7 cellular contexts compared by ENCODE assay signal in genomic region chr20:41340327-41341055, GRCh38. TPM values are rescaled to one million over a fixed set of nuclear protein-coding genes. Genes with fewer than 3 reads are reported as not detected.
DNase-seq lines count a peak whose midpoint lies in the region; ATAC-seq and TF ChIP-seq lines count a peak whose summit lies in the region.

A gene with protein sequence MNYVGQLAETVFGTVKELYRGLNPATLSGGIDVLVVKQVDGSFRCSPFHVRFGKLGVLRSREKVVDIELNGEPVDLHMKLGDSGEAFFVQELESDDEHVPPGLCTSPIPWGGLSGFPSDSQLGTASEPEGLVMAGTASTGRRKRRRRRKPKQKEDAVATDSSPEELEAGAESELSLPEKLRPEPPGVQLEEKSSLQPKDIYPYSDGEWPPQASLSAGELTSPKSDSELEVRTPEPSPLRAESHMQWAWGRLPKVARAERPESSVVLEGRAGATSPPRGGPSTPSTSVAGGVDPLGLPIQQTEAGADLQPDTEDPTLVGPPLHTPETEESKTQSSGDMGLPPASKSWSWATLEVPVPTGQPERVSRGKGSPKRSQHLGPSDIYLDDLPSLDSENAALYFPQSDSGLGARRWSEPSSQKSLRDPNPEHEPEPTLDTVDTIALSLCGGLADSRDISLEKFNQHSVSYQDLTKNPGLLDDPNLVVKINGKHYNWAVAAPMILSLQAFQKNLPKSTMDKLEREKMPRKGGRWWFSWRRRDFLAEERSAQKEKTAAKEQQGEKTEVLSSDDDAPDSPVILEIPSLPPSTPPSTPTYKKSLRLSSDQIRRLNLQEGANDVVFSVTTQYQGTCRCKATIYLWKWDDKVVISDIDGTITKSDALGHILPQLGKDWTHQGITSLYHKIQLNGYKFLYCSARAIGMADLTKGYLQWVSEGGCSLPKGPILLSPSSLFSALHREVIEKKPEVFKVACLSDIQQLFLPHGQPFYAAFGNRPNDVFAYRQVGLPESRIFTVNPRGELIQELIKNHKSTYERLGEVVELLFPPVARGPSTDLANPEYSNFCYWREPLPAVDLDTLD (plus strand): TSS chr20:41340821. CDS start chr20:41345804, 4,983 bp downstream.

- H3K4me1 ChIP-seq in Karpas-422 (ENCODE audit: low read length) (peaks cover 5% of the 10 kb centered on the region), adrenal gland (replicated peaks in 1 of 2) (peaks cover 8 to 18% of the 10 kb centered on the region in 2 donors), heart right ventricle (peaks cover 0 to 41% (median 22%) of the 10 kb centered on the region in 9 donors), uterus (no peaks in the 10 kb centered on the region)

- 9 to 16% (median 12%) methylated on average over 25 to 33 of the region's 33 CpGs for WGBS in adrenal gland, 4 donors
- WGBS in heart right ventricle, 2 donors = 8% methylated on average over 33 of the region's 33 CpGs

- ATAC-seq in GM18511 (IDR thresholded peaks at IDR 0.05; ENCODE audit: unreplicated experiment) = peak; percentile 15
- peak; percentile 50 for ATAC-seq in SK-N-SH treated with all-trans-retinoic acid at 6 μM for 48 hours
- peak; percentile 96 to 98 (median 96) for ATAC-seq in heart right ventricle

- intact Hi-C loops in adrenal gland (cut with DNase I) = loop anchor here (2.0 to 10.0 kb wide), 4 partner anchors 72 to 376 kb away; no protein-coding TSS in a partner anchor
- intact Hi-C loops in heart right ventricle (cut with DNase I) = loop anchor here (1.0 to 10.0 kb wide), 14 partner anchors 71 to 373 kb away; partner anchors contain the start of genes PLCG1 (in 2 of the 10) and CHD6 (in 1 of the 10)
- intact Hi-C loops in posterior cingulate gyrus (cut with DNase I) = loop anchor here (1.0 to 10.0 kb wide), 5 partner anchors 72 to 346 kb away; no protein-coding TSS in a partner anchor
- intact Hi-C loops in uterus (cut with DNase I; ENCODE audit: low total_unique reads) = loop anchor here (2.0 to 10.0 kb wide), 2 partner anchors 74 to 168 kb away; no protein-coding TSS in a partner anchor

- H3K27ac ChIP-seq in Karpas-422 (ENCODE audit: low read length) = no peak within 1 kb of the TSS
- peak within 1 kb of the TSS in 4 of 5 donors; percentile 33 to 81 (median 62) for H3K27ac ChIP-seq in adrenal gland
- H3K27ac ChIP-seq in heart right ventricle = peak within 1 kb of the TSS; percentile 40 to 86 (median 80)
- peak within 1 kb of the TSS; percentile 81 to 86 for H3K27ac ChIP-seq in uterus

- H3K4me3 ChIP-seq in Karpas-422 (ENCODE audit: low read length) (no peak within 1 kb of the TSS), adrenal gland (peak within 1 kb of the TSS in 2 of 4 donors; percentile 1 to 56), heart right ventricle (peak within 1 kb of the TSS; percentile 6 to 67 (median 58)), uterus (peak within 1 kb of the TSS; percentile 33 to 40)

- H3K9ac ChIP-seq in Karpas-422 (ENCODE audit: low read length) = no peak within 1 kb of the TSS

- no peaks in the 10 kb centered on the region for H3K36me3 ChIP-seq in Karpas-422 (ENCODE audit: insufficient read depth, low read length)
- no peaks in the 10 kb centered on the region for H3K36me3 ChIP-seq in adrenal gland (replicated peaks in 1 of 2)
- H3K36me3 ChIP-seq in heart right ventricle = peaks cover 0 to 3% (median 0%) of the 10 kb centered on the region in 9 donors
- H3K36me3 ChIP-seq in uterus = no peaks in the 10 kb centered on the region

- no peaks in the 10 kb centered on the region for H3K9me2 ChIP-seq in Karpas-422 (replicated peaks; ENCODE audit: insufficient read depth, low read length)

- no peaks in the 10 kb centered on the region for H3K9me3 ChIP-seq in Karpas-422 (ENCODE audit: low read length)
- no peaks in the 10 kb centered on the region for H3K9me3 ChIP-seq in adrenal gland (replicated peaks in 1 of 3)
- no peaks in the 10 kb centered on the region for H3K9me3 ChIP-seq in heart right ventricle
- H3K9me3 ChIP-seq in uterus = no peaks in the 10 kb centered on the region

- H2AFZ ChIP-seq in Karpas-422 (ENCODE audit: low read length) = no peak within 1 kb of the TSS

- no peaks in the 10 kb centered on the region for H3K79me2 ChIP-seq in Karpas-422 (ENCODE audit: low read length)

- peak in 1 of 2 donors; percentile 33 for TF ChIP-seq POLR2A in adrenal gland (IDR thresholded peaks at IDR 0.05)
- TF ChIP-seq POLR2A in uterus (IDR thresholded peaks at IDR 0.05) = peak; percentile 17 to 52

- TF ChIP-seq CTCF in adrenal gland (IDR thresholded peaks at IDR 0.05) (peak in 1 of 6 experiments; percentile 21), heart right ventricle (IDR thresholded peaks at IDR 0.05) (peak in 6 of 9 donors; percentile 5 to 71 (median 38)), uterus (IDR thresholded peaks at IDR 0.05) (peak in 3 of 4 experiments; percentile 26 to 44 (median 38))

- no peaks in the 10 kb centered on the region for H3K27me3 ChIP-seq in Karpas-422 (ENCODE audit: low read length)
- no peaks in the 10 kb centered on the region for H3K27me3 ChIP-seq in adrenal gland
- peaks cover 0 to 11% (median 0%) of the 10 kb centered on the region in 7 donors for H3K27me3 ChIP-seq in heart right ventricle
- H3K27me3 ChIP-seq in uterus = no peaks in the 10 kb centered on the region

- DNase-seq in Karpas-422 (peak; percentile 55), adrenal gland (peak; percentile 88 to 92 (median 91)), heart right ventricle (peak; percentile 89 to 90), posterior cingulate gyrus (peak in 6 of 10 donors; percentile 26 to 85 (median 60)), uterus (peak; percentile 91 to 95)

- peak within 1 kb of the TSS; percentile 53 for H3K4me2 ChIP-seq in Karpas-422 (ENCODE audit: low read depth, low read length, poor library complexity, severe bottlenecking)

- 0 out of 2 replicates have a peak, but pooled peaks cover 4% of the 10 kb centered on the region for H4K20me1 ChIP-seq in Karpas-422 (ENCODE audit: insufficient read depth, low read depth, low read length)

TF ChIP-seq in SK-N-SH treated with all-trans-retinoic acid at 6 μM for 48 hours, 23 proteins besides CTCF, POLR2A, EP300 and RAD21 (continues in another document):
- no peak for TF ChIP-seq ZFP3 (CRISPR knock-in tag; IDR thresholded peaks at IDR 0.05)
- no peak for TF ChIP-seq ISL1 (CRISPR knock-in tag; IDR thresholded peaks at IDR 0.05)
- TF ChIP-seq, protein P1, sequence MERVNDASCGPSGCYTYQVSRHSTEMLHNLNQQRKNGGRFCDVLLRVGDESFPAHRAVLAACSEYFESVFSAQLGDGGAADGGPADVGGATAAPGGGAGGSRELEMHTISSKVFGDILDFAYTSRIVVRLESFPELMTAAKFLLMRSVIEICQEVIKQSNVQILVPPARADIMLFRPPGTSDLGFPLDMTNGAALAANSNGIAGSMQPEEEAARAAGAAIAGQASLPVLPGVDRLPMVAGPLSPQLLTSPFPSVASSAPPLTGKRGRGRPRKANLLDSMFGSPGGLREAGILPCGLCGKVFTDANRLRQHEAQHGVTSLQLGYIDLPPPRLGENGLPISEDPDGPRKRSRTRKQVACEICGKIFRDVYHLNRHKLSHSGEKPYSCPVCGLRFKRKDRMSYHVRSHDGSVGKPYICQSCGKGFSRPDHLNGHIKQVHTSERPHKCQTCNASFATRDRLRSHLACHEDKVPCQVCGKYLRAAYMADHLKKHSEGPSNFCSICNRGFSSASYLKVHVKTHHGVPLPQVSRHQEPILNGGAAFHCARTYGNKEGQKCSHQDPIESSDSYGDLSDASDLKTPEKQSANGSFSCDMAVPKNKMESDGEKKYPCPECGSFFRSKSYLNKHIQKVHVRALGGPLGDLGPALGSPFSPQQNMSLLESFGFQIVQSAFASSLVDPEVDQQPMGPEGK (CRISPR knock-in tag; IDR thresholded peaks at IDR 0.05; ENCODE audit: borderline replicate concordance) = no peak
- no peak for TF ChIP-seq RARB (CRISPR knock-in tag; IDR thresholded peaks at IDR 0.05)
- TF ChIP-seq, protein P2, sequence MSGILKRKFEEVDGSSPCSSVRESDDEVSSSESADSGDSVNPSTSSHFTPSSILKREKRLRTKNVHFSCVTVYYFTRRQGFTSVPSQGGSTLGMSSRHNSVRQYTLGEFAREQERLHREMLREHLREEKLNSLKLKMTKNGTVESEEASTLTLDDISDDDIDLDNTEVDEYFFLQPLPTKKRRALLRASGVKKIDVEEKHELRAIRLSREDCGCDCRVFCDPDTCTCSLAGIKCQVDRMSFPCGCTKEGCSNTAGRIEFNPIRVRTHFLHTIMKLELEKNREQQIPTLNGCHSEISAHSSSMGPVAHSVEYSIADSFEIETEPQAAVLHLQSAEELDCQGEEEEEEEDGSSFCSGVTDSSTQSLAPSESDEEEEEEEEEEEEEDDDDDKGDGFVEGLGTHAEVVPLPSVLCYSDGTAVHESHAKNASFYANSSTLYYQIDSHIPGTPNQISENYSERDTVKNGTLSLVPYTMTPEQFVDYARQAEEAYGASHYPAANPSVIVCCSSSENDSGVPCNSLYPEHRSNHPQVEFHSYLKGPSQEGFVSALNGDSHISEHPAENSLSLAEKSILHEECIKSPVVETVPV (CRISPR knock-in tag; IDR thresholded peaks at IDR 0.05) = no peak
- TF ChIP-seq ZFP30 (CRISPR knock-in tag; IDR thresholded peaks at IDR 0.05) = no peak
- TF ChIP-seq BACH2 (CRISPR knock-in tag; IDR thresholded peaks at IDR 0.05; ENCODE audit: borderline replicate concordance) = no peak
- TF ChIP-seq TCF4 (CRISPR knock-in tag; IDR thresholded peaks at IDR 0.05; ENCODE audit: borderline replicate concordance) = no peak
- no peak for TF ChIP-seq GLIS3 (CRISPR knock-in tag; IDR thresholded peaks at IDR 0.05)
- TF ChIP-seq, protein P3, sequence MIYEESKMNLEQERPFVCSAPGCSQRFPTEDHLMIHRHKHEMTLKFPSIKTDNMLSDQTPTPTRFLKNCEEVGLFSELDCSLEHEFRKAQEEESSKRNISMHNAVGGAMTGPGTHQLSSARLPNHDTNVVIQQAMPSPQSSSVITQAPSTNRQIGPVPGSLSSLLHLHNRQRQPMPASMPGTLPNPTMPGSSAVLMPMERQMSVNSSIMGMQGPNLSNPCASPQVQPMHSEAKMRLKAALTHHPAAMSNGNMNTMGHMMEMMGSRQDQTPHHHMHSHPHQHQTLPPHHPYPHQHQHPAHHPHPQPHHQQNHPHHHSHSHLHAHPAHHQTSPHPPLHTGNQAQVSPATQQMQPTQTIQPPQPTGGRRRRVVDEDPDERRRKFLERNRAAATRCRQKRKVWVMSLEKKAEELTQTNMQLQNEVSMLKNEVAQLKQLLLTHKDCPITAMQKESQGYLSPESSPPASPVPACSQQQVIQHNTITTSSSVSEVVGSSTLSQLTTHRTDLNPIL (CRISPR knock-in tag; IDR thresholded peaks at IDR 0.05; ENCODE audit: low read depth) = no peak
- no peak for TF ChIP-seq ARNTL (CRISPR knock-in tag; IDR thresholded peaks at IDR 0.05; ENCODE audit: borderline replicate concordance, low read depth)
- no peak for TF ChIP-seq ESRRG (CRISPR knock-in tag; IDR thresholded peaks at IDR 0.05)

RNA-seq across cellular contexts. Expression of the gene that starts here (rescaled TPM):
- not detected in 2 replicates for total RNA-seq in Karpas-422 (2014; rRNA removed; shearing (Covaris generic); ENCODE audit: low replicate concordance)
- total RNA-seq in adrenal gland (10 to 100 TPM in 4 of 8 donors, 1 to 10 TPM in 4; 3.0 to 18.2 (median 9.7) TPM), heart right ventricle (10 to 100 TPM; 12.5 to 26.5 (median 18.2) TPM), uterus (10 to 100 TPM in 2 of 4 donors, 1 to 10 TPM in 2; 7.4 to 30.5 (median 10.2) TPM)
- polyA plus RNA-seq in adrenal gland (10 to 100 TPM in 2 of 3 donors, 1 to 10 TPM in 1; 1.8 to 49.7 (median 26.1) TPM), heart right ventricle (10 to 100 TPM; 11.1 to 45.5 TPM)

Comparison
In these comparisons a context has a peak if more than half of its experiments do, and no peak if none do; other contexts are left out.
1. Peak in DNase-seq and H3K4me2 ChIP-seq in Karpas-422; RNA of the gene not detected or under 1 TPM.
2. ATAC-seq: peak in every context shown above with its lines; median percentile 96 in heart right ventricle; 50 in SK-N-SH treated with all-trans-retinoic acid at 6 μM for 48 hours; 15 in GM18511.